ENCODE assay signal across 1 cellular context in the genomic region with DNA sequence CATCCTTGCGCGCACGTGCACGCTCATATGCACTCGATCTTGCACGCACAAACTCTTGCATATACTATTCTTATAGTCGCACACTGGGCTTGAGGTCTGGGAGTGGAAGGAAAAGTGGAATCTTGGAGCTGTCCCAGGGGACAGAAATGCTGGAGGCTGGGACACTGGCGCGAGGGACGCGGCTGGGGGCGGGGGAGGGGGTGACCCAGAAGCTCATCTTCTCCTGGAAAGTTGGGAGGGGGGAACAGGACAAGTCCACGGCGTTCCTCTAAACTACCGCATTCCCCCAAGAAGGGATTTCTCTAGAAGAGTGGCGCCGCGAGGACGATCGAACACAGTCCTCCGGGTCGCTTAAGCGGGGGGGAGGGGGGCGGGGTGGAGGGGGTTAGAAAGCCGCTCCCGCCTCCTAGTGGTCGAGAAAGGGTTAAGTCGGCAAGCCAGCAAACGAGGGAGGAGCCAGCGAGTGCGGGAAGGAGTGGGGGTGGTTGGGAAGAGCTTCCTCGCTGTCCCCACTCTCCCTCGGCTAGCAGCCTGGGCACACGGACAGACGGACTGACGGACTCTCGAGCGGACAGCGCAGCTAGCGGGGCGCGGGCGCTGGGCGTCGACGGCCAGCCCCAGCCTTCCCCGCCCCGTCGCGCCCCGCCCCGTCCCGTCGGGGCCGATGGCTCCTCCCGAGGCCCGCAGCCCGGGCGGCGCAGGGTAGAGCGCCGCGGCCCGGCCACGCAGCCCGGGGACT.
TF ChIP-seq lines count a peak whose summit lies in the region.

A gene (plus strand): TSS at position 512 of the 739 bp plus-strand sequence. CDS start 338 bp downstream, outside the sequence.

TF ChIP-seq in SK-N-SH treated with all-trans-retinoic acid at 6 μM for 48 hours, 23 proteins besides CTCF, POLR2A, EP300 and RAD21 (continued from another document):
- TF ChIP-seq, protein P1, sequence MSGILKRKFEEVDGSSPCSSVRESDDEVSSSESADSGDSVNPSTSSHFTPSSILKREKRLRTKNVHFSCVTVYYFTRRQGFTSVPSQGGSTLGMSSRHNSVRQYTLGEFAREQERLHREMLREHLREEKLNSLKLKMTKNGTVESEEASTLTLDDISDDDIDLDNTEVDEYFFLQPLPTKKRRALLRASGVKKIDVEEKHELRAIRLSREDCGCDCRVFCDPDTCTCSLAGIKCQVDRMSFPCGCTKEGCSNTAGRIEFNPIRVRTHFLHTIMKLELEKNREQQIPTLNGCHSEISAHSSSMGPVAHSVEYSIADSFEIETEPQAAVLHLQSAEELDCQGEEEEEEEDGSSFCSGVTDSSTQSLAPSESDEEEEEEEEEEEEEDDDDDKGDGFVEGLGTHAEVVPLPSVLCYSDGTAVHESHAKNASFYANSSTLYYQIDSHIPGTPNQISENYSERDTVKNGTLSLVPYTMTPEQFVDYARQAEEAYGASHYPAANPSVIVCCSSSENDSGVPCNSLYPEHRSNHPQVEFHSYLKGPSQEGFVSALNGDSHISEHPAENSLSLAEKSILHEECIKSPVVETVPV (CRISPR knock-in tag; IDR thresholded peaks at IDR 0.05), result no peak
